In the genomic region with DNA sequence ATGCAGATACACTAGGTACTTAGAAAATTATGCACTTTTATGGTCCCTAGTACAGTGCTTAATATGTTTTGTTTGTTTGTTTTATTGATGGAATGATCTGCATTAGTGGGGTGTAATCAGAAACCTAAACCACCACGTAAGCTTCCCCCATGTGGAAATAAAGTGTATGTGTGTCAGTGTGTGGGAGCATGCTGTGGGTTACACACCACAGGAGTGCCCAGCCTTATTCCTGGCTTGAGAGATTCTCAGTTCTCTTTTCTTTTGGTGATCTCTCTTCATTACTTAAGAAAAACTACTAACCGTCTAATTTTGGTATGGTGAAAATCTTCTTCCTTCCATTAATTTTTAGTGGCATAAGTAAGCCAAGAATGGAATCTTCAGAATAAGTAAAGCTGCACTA, we compare ENCODE assay signal across 28 cellular contexts.
"Had no signal": no experiment of that assay in that cellular context is flagged by ENCODE, and none has a peak within 500 bp of the region (broad histone marks: within the 10 kb centered on the region; RNA-seq: fewer than 3 reads in every experiment).

No MANE protein-coding gene starts in this region.

- H3K4me1 ChIP-seq: adrenal gland, ascending aorta, gastroesophageal sphincter, prostate gland, thyroid gland, upper lobe of left lung had no signal

- H3K36me3 ChIP-seq: adrenal gland, ascending aorta, cardiac muscle cell, gastroesophageal sphincter, ovary, prostate gland, thyroid gland, upper lobe of left lung had no signal

- H3K27ac ChIP-seq: adrenal gland, ascending aorta, cardiac muscle cell, gastroesophageal sphincter, ovary, prostate gland, skin epidermis, thyroid gland, upper lobe of left lung had no signal

- ATAC-seq: activated CD4-positive, alpha-beta T cell treated with anti-CD3 and anti-CD28 coated beads for 36 hours; activated T-cell treated with anti-CD3 and anti-CD28 coated beads, Interleukin-2, amount 50 U/mL, for 72 hours; gastroesophageal sphincter; naive thymus-derived CD4-positive, alpha-beta T cell; sciatic nerve; stimulated activated effector memory CD8-positive, alpha-beta T cell treated with anti-CD3 and anti-CD28 coated beads, Interleukin-12 subunit alpha, Interleukin-12 subunit beta, amount 100 ng/mL, for 72 hours; stimulated activated naive CD8-positive, alpha-beta T cell treated with anti-CD3 and anti-CD28 coated beads, Interleukin-15, amount 100 ng/mL, for 72 hours had no signal

- H3K9me3 ChIP-seq: adrenal gland, ascending aorta, gastroesophageal sphincter, ovary, prostate gland, thyroid gland, upper lobe of left lung had no signal

- H3K27me3 ChIP-seq: adrenal gland, ascending aorta, cardiac muscle cell, gastroesophageal sphincter, ovary, thyroid gland, upper lobe of left lung had no signal

- H3K4me3 ChIP-seq: adrenal gland, ascending aorta, cardiac muscle cell, gastroesophageal sphincter, ovary, prostate gland, skin epidermis, thyroid gland, upper lobe of left lung had no signal

- DNase-seq: activated CD4-positive, alpha-beta T cell treated with anti-CD3 and anti-CD28 coated beads for 36 hours; activated CD4-positive, alpha-beta T cell treated with anti-CD3 and anti-CD28 coated beads, Interleukin-2, amount 50 U/mL, for 4 hours; activated CD4-positive, CD25-positive, alpha-beta regulatory T cell; activated effector memory CD4-positive, alpha-beta T cell treated with Interleukin-2 at 50 U/mL for 16 hours; activated naive CD4-positive, alpha-beta T cell treated with Interleukin-2 at 50 U/mL for 16 hours; activated T-cell treated with anti-CD3 and anti-CD28 coated beads for 4 hours; activated T-cell treated with anti-CD3 and anti-CD28 coated beads, Interleukin-2, amount 50 U/mL, for 72 hours; adrenal gland; cortex of kidney; head of caudate nucleus; hypothalamus; midbrain; naive thymus-derived CD4-positive, alpha-beta T cell; ovary; retina; stimulated activated CD4-positive, alpha-beta T cell treated with anti-CD3 and anti-CD28 coated beads, Interleukin-12 subunit alpha, Interleukin-12 subunit beta, amount 100 ng/mL, for 4 hours; stimulated activated CD4-positive, alpha-beta T cell treated with anti-CD3 and anti-CD28 coated beads, Interleukin-4, amount 100 ng/mL, for 24 hours; stimulated activated naive CD8-positive, alpha-beta T cell treated with anti-CD3 and anti-CD28 coated beads, Interleukin-15, amount 100 ng/mL, for 72 hours; substantia nigra; thyroid gland; upper lobe of left lung had no signal
